ENCODE assay signal across 15 cellular contexts in genomic region chr16:46808997-46809396, GRCh38. TPM values are rescaled to one million over a fixed set of nuclear protein-coding genes. Genes with fewer than 3 reads are reported as not detected.
DNase-seq lines count a peak whose midpoint lies in the region; ATAC-seq and TF ChIP-seq lines count a peak whose summit lies in the region.
"Had no signal": no experiment of that assay in that cellular context is flagged by ENCODE, and none has a peak within 500 bp of the region (broad histone marks: within the 10 kb centered on the region; RNA-seq: fewer than 3 reads in every experiment).

No MANE protein-coding gene starts in this region.

- CTCF ChIA-PET in mammary epithelial cell (lab: Charles Lee; ENCODE audit: low non-redundant PET), result interaction anchor here (0.5 kb wide), 1 partner anchor 119 kb away, joined by 4 read pairs; no protein-coding TSS in a partner anchor
- CTCF ChIA-PET in GM10248 (lab: Yijun Ruan, JAX), result interaction anchor here (1.1 to 3.5 kb wide), 5 partner anchors 11 to 24 kb away, joined by 3 to 16 read pairs (median 3); no protein-coding TSS in a partner anchor

- in situ Hi-C loops in mammary epithelial cell (cut with MboI; ENCODE audit: low sequenced_read_pairs in 2 of 2), result no loop called here

- H3K4me3 ChIP-seq in mammary epithelial cell (replicated peaks in 1 of 3; ENCODE audit: insufficient read depth in 1 of 3, low read depth in 2 of 3, low read length in 3 of 3) (no peak overlapping the region), breast epithelium (no peak overlapping the region)
- H3K4me3 ChIP-seq: body of pancreas, skin epidermis, thyroid gland had no signal

- H3K4me2 ChIP-seq in mammary epithelial cell (ENCODE audit: insufficient read depth, low read depth, low read length), result no peak overlapping the region

- H3K4me1 ChIP-seq in mammary epithelial cell (ENCODE audit: insufficient read depth, low read length) (no peaks in the 10 kb centered on the region), breast epithelium (no peaks in the 10 kb centered on the region)
- H3K4me1 ChIP-seq: thyroid gland had no signal

- no peaks in the 10 kb centered on the region for H3K36me3 ChIP-seq in mammary epithelial cell (ENCODE audit: insufficient read depth, low read length)
- no peaks in the 10 kb centered on the region for H3K36me3 ChIP-seq in breast epithelium
- H3K36me3 ChIP-seq: thyroid gland had no signal

- TSS peak; percentile 12 for BruUV-seq in mammary epithelial cell (replicated peaks; lab: Mats Ljungman, UMichigan)

- dilution Hi-C loops in mammary epithelial cell (cut with HindIII; ENCODE audit: low sequenced_read_pairs), result no loop called here

- peak; percentile 72 for ATAC-seq in HG02678 (IDR thresholded peaks at IDR 0.05; ENCODE audit: unreplicated experiment)
- ATAC-seq in HG03558 (IDR thresholded peaks at IDR 0.05; ENCODE audit: extremely low read depth, unreplicated experiment), result peak; percentile 66
- ATAC-seq: activated T-helper 17 cell treated with anti-CD3 and anti-CD28 coated beads, Interleukin-2, amount 50 U/mL, for 72 hours; body of pancreas; left lobe of liver had no signal

- no peak overlapping the region for H2AFZ ChIP-seq in mammary epithelial cell (ENCODE audit: low read depth, low read length)

- intact Hi-C loops in mammary epithelial cell (cut with micrococcal nuclease), result loop anchor here (10.0 kb wide), 1 partner anchor 254 kb away; no protein-coding TSS in a partner anchor
- intact Hi-C loops in breast epithelium (cut with DNase I; ENCODE audit: low total_unique reads), result no loop called here

- H3K79me2 ChIP-seq in mammary epithelial cell (ENCODE audit: insufficient read depth, low read length), result peaks cover 41% of the 10 kb centered on the region

- H3K27ac ChIP-seq in mammary epithelial cell (ENCODE audit: insufficient read depth, low read depth, low read length) (no peak overlapping the region), breast epithelium (no peak overlapping the region), caudate nucleus (ENCODE audit: low read depth, low read length) (no peak overlapping the region)
- H3K27ac ChIP-seq: thyroid gland had no signal

- H3K9me3 ChIP-seq in mammary epithelial cell (replicated peaks; ENCODE audit: insufficient read depth, low read length), result no peaks in the 10 kb centered on the region
- no peaks in the 10 kb centered on the region for H3K9me3 ChIP-seq in breast epithelium
- H3K9me3 ChIP-seq: body of pancreas, thyroid gland had no signal

- H3K27me3 ChIP-seq in mammary epithelial cell (ENCODE audit: insufficient read depth, low read length), result no peaks in the 10 kb centered on the region
- H3K27me3 ChIP-seq in breast epithelium, result no peaks in the 10 kb centered on the region
- H3K27me3 ChIP-seq: body of pancreas, thyroid gland had no signal

- no peak overlapping the region for H3K9ac ChIP-seq in mammary epithelial cell (ENCODE audit: insufficient read depth, low read length)

- H4K20me1 ChIP-seq in mammary epithelial cell (ENCODE audit: insufficient read depth, low read length), result no peaks in the 10 kb centered on the region

- POLR2A ChIA-PET in GM10248 (lab: Yijun Ruan, JAX), result no interaction called here

- no peak for TF ChIP-seq CTCF in mammary epithelial cell (conservative IDR thresholded peaks at IDR 0.05 in 1 of 2, IDR thresholded peaks at IDR 0.05 in 1 of 2; ENCODE audit: extremely low read depth in 1 of 2, insufficient read depth in 1 of 2, low read depth in 1 of 2, low read length in 2 of 2)
- TF ChIP-seq CTCF in breast epithelium (IDR thresholded peaks at IDR 0.05), result no peak
- TF ChIP-seq CTCF in GM10248 (IDR thresholded peaks at IDR 0.05; ENCODE audit: control extremely low read depth, extremely low read depth, low read depth, missing control alignments), result no peak

- 96% methylated on average over 4 of the region's 4 CpGs for WGBS in mammary epithelial cell (ENCODE audit: low coverage, missing lambda C conversion rate)

- DNase-seq in mammary epithelial cell (no peak), breast epithelium (ENCODE audit: low spot score in 2 of 2) (no peak), caudate nucleus (lab: John Stamatoyannopoulos, UW) (no peak), GM10248 (ENCODE audit: extremely low spot score) (no peak), AML-193 (lab: John Stamatoyannopoulos, UW) (no peak), NCI-H2107 treated with DMSO at 0.1 percent for 48 hours (lab: John Stamatoyannopoulos, UW; ENCODE audit: unreplicated experiment) (no peak)
- DNase-seq: activated CD4-positive, alpha-beta T cell treated with anti-CD3 and anti-CD28 coated beads, Interleukin-2, amount 50 U/mL, for 1 hour; body of pancreas; effector CD8-positive, alpha-beta T cell had no signal

- TF ChIP-seq POLR2A in breast epithelium (IDR thresholded peaks at IDR 0.05), result no peak

RNA-seq across cellular contexts. Expression of gene C16orf87, which starts 22.0 kb away (rescaled TPM):
- 10 to 100 TPM in 1 of 2 donors, 1 to 10 TPM in 1; 8.0 to 12.3 TPM for total RNA-seq in mammary epithelial cell
- 3.5 TPM for polyA plus RNA-seq in mammary epithelial cell
- polyA minus RNA-seq in mammary epithelial cell, result 4.4 TPM
- total RNA-seq in breast epithelium, result 1 to 10 TPM; 3.6 to 7.6 (median 5.9) TPM
